Comparison of ENCODE assay signal across 20 cellular contexts in the genomic region with DNA sequence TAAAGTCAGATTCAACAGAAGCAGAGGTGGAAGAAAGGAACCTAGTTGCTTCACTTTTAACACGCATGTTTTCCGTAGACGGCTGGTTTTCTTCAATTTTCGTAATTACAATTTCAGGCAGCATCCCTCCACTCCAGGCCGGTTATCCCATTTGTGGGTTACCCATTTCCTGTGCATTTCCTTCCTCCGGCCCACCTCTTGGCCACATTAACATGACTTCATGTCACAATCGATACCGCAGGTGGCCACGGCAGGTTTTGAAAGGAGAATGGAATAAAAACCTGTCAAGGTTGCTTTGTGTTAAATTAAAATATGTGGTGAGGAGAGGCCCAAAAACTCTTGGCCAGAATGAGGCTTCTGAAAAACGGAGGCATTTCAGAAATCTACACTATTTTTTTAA.
DNase-seq lines count a peak whose midpoint lies in the region; ATAC-seq and TF ChIP-seq lines count a peak whose summit lies in the region.
"Had no signal": no experiment of that assay in that cellular context is flagged by ENCODE, and none has a peak within 500 bp of the region (broad histone marks: within the 10 kb centered on the region; RNA-seq: fewer than 3 reads in every experiment).

No MANE protein-coding gene starts in this region.

- H3K27me3 Mint-ChIP-seq in activated naive CD4-positive, alpha-beta T cell treated with anti-CD3 and anti-CD28 coated beads, Interleukin-2, amount 10 ng/mL, durations not matched to agents 7 days and 5 days = no peaks in the 10 kb centered on the region
- H3K27me3 Mint-ChIP-seq in H9 (ENCODE audit: low read depth) = no peaks in the 10 kb centered on the region
- H3K27me3 Mint-ChIP-seq in activated naive CD8-positive, alpha-beta T cell treated with anti-CD3 and anti-CD28 coated beads for 36 hours = no peaks in the 10 kb centered on the region
- H3K27me3 Mint-ChIP-seq: type B pancreatic cell had no signal

- no peak overlapping the region for H2BK20ac ChIP-seq in H9 (ENCODE audit: low read depth, low read length, poor library complexity, severe bottlenecking)

- H4K91ac ChIP-seq in H9 (ENCODE audit: insufficient read length, low read depth, low read length) = no peak overlapping the region

- H3K18ac ChIP-seq in H9 (ENCODE audit: insufficient read length, low read depth, low read length) = no peak overlapping the region

- peaks cover 13% of the 10 kb centered on the region; the same call in 1 of the 2 replicates for H3K4me1 ChIP-seq in H9 (ENCODE audit: insufficient read depth, low read length)

- H3K23ac ChIP-seq in H9 (ENCODE audit: insufficient read length, low read depth, low read length) = no peak overlapping the region

- H2BK120ac ChIP-seq in H9 (ENCODE audit: low read depth, low read length, poor library complexity, severe bottlenecking) = no peak overlapping the region

- no peaks in the 10 kb centered on the region for H3K79me2 ChIP-seq in H9 (ENCODE audit: insufficient read depth, low read length)

- H3K27ac ChIP-seq in H9 (ENCODE audit: insufficient read length, low read depth, low read length) = no peak overlapping the region
- H3K27ac ChIP-seq: C4-2B, dorsolateral prefrontal cortex, GM23248, lower lobe of right lung had no signal

- H3K4me3 Mint-ChIP-seq in activated naive CD4-positive, alpha-beta T cell treated with anti-CD3 and anti-CD28 coated beads, Interleukin-2, amount 10 ng/mL, durations not matched to agents 7 days and 5 days = peak overlapping the region; percentile 2
- H3K4me3 Mint-ChIP-seq in H9 = no peak overlapping the region
- peak overlapping the region; percentile 68 for H3K4me3 Mint-ChIP-seq in activated naive CD8-positive, alpha-beta T cell treated with anti-CD3 and anti-CD28 coated beads for 36 hours
- H3K4me3 Mint-ChIP-seq: brain; HFFc6; natural killer cell treated with Interleukin-12 subunit alpha and Interleukin-12 subunit beta and Interleukin-15 and Interleukin-18, amount 100 ng/mL, for 72 hours; type B pancreatic cell had no signal

- peaks cover 3% of the 10 kb centered on the region for H3K9me3 Mint-ChIP-seq in activated naive CD4-positive, alpha-beta T cell treated with anti-CD3 and anti-CD28 coated beads, Interleukin-2, amount 10 ng/mL, durations not matched to agents 7 days and 5 days
- H3K9me3 Mint-ChIP-seq in H9 = no peaks in the 10 kb centered on the region
- H3K9me3 Mint-ChIP-seq in activated naive CD8-positive, alpha-beta T cell treated with anti-CD3 and anti-CD28 coated beads for 36 hours = no peaks in the 10 kb centered on the region
- H3K9me3 Mint-ChIP-seq: type B pancreatic cell had no signal

- H3K23me2 ChIP-seq in H9 (ENCODE audit: insufficient read length, low read depth, low read length, poor library complexity, severe bottlenecking) = no peaks in the 10 kb centered on the region

- H3K56ac ChIP-seq in H9 (ENCODE audit: insufficient read length, low read depth, low read length) = no peak overlapping the region

- H2BK5ac ChIP-seq in H9 (ENCODE audit: insufficient read length, low read length) = no peak overlapping the region

- no peak overlapping the region for H3K14ac ChIP-seq in H9 (ENCODE audit: insufficient read depth, low read length)

- WGBS in H9 (ENCODE audit: extremely low coverage, insufficient read length, low lambda C conversion rate) = no CpG with 5 or more reads among the region's 10 CpGs

- H2AK5ac ChIP-seq in H9 (ENCODE audit: insufficient read length, low read length) = no peak overlapping the region

- H4K20me1 ChIP-seq in H9 (ENCODE audit: control insufficient read depth, insufficient read depth, insufficient read length) = no peaks in the 10 kb centered on the region

- no peak for DNase-seq in activated naive CD4-positive, alpha-beta T cell treated with anti-CD3 and anti-CD28 coated beads, Interleukin-2, amount 10 ng/mL, durations not matched to agents 7 days and 5 days
- DNase-seq in activated naive CD4-positive, alpha-beta T cell treated with Interleukin-2 at 50 U/mL for 16 hours = no peak
- DNase-seq in H9 (no peak), NCI-H2029 (lab: John Stamatoyannopoulos, UW) (no peak), nucleus accumbens (lab: John Stamatoyannopoulos, UW) (no peak)
- peak; percentile 38 for DNase-seq in activated naive CD8-positive, alpha-beta T cell treated with anti-CD3 and anti-CD28 coated beads for 36 hours
- DNase-seq: activated CD4-positive, CD25-positive, alpha-beta regulatory T cell; dorsolateral prefrontal cortex; GM23248; HFFc6; kidney glomerular epithelial cell; lower lobe of right lung; NCI-H146; NCI-H524 treated with DMSO at 0.1 percent for 48 hours; PC-3 had no signal

- no peak for ATAC-seq in GM21576 (IDR thresholded peaks at IDR 0.05; ENCODE audit: unreplicated experiment)
- ATAC-seq: lower lobe of right lung; natural killer cell treated with Interleukin-12 subunit alpha and Interleukin-12 subunit beta and Interleukin-15 and Interleukin-18, amount 100 ng/mL, for 72 hours; PC-3 had no signal

- H3T11ph ChIP-seq in H9 (ENCODE audit: low read length) = no peak overlapping the region

- no peak overlapping the region for H3K9ac ChIP-seq in H9 (ENCODE audit: extremely low read depth, insufficient read length, low read length)
- H3K9ac ChIP-seq: GM23248 had no signal

- no peak overlapping the region for H2AFZ ChIP-seq in H9 (ENCODE audit: low read length)
- H2AFZ ChIP-seq: GM23248 had no signal

- no peak overlapping the region for H4K5ac ChIP-seq in H9 (ENCODE audit: insufficient read length, low read depth, low read length)

- H3K27me3 ChIP-seq in H9 (ENCODE audit: insufficient read depth, low read length) = no peaks in the 10 kb centered on the region

- no peak for TF ChIP-seq CTCF in H9 (conservative IDR thresholded peaks at IDR 0.05)

- H3K36me3 Mint-ChIP-seq in activated naive CD4-positive, alpha-beta T cell treated with anti-CD3 and anti-CD28 coated beads, Interleukin-2, amount 10 ng/mL, durations not matched to agents 7 days and 5 days = peaks cover 8% of the 10 kb centered on the region
- no peaks in the 10 kb centered on the region for H3K36me3 Mint-ChIP-seq in H9 (ENCODE audit: insufficient read depth in 1 of 3, low read depth in 3 of 3)
- H3K36me3 Mint-ChIP-seq in activated naive CD8-positive, alpha-beta T cell treated with anti-CD3 and anti-CD28 coated beads for 36 hours = peaks cover 13% of the 10 kb centered on the region
- H3K36me3 Mint-ChIP-seq: brain; natural killer cell treated with Interleukin-12 subunit alpha and Interleukin-12 subunit beta and Interleukin-15 and Interleukin-18, amount 100 ng/mL, for 72 hours; type B pancreatic cell had no signal

- no peak overlapping the region for H3K4me2 ChIP-seq in H9 (ENCODE audit: insufficient read depth, insufficient read length, low read length)

- no peak overlapping the region for H2BK12ac ChIP-seq in H9 (ENCODE audit: insufficient read length, low read depth, low read length)

- H4K8ac ChIP-seq in H9 (replicated peaks; ENCODE audit: insufficient read length, low read depth, low read length) = no peak overlapping the region

- CTCF ChIA-PET in activated naive CD4-positive, alpha-beta T cell treated with anti-CD3 and anti-CD28 coated beads, Interleukin-2, amount 10 ng/mL, durations not matched to agents 7 days and 5 days (lab: Charles Lee) = no interaction called here

- H3K9me3 ChIP-seq in H9 (ENCODE audit: control insufficient read depth, low read depth, low read length) = no peaks in the 10 kb centered on the region
- H3K9me3 ChIP-seq: lower lobe of right lung had no signal

- peaks cover 84% of the 10 kb centered on the region for H3K4me1 Mint-ChIP-seq in activated naive CD4-positive, alpha-beta T cell treated with anti-CD3 and anti-CD28 coated beads, Interleukin-2, amount 10 ng/mL, durations not matched to agents 7 days and 5 days
- H3K4me1 Mint-ChIP-seq in H9 = peaks cover 38 to 45% of the 10 kb centered on the region in 2 experiments
- peaks cover 86% of the 10 kb centered on the region for H3K4me1 Mint-ChIP-seq in activated naive CD8-positive, alpha-beta T cell treated with anti-CD3 and anti-CD28 coated beads for 36 hours

- H3K27ac Mint-ChIP-seq in activated naive CD4-positive, alpha-beta T cell treated with anti-CD3 and anti-CD28 coated beads, Interleukin-2, amount 10 ng/mL, durations not matched to agents 7 days and 5 days = no peak overlapping the region
- H3K27ac Mint-ChIP-seq in H9 = peak overlapping the region in 2 of 3 experiments; percentile 7 to 53; a peak in 5 of 7 replicates
- peak overlapping the region; percentile 89 for H3K27ac Mint-ChIP-seq in activated naive CD8-positive, alpha-beta T cell treated with anti-CD3 and anti-CD28 coated beads for 36 hours
- H3K27ac Mint-ChIP-seq: brain; HFFc6; natural killer cell treated with Interleukin-12 subunit alpha and Interleukin-12 subunit beta and Interleukin-15 and Interleukin-18, amount 100 ng/mL, for 72 hours; type B pancreatic cell had no signal

- no peaks in the 10 kb centered on the region for H3K79me1 ChIP-seq in H9 (ENCODE audit: insufficient read depth, low read depth, low read length, poor library complexity, severe bottlenecking)

- H3K4ac ChIP-seq in H9 (ENCODE audit: low read depth, low read length) = no peak overlapping the region

- no peak overlapping the region for H2BK15ac ChIP-seq in H9 (ENCODE audit: low read depth, low read length)

Comparison
In these comparisons a context has a peak if more than half of its experiments do, and no peak if none do; other contexts are left out.
1. H3K4me3 Mint-ChIP-seq: peak in activated naive CD4-positive, alpha-beta T cell treated with anti-CD3 and anti-CD28 coated beads, Interleukin-2, amount 10 ng/mL, durations not matched to agents 7 days and 5 days (single experiment) and activated naive CD8-positive, alpha-beta T cell treated with anti-CD3 and anti-CD28 coated beads for 36 hours (single experiment); none in H9 (0 of 2).